ENCODE assay signal across 12 cellular contexts in the genomic region with DNA sequence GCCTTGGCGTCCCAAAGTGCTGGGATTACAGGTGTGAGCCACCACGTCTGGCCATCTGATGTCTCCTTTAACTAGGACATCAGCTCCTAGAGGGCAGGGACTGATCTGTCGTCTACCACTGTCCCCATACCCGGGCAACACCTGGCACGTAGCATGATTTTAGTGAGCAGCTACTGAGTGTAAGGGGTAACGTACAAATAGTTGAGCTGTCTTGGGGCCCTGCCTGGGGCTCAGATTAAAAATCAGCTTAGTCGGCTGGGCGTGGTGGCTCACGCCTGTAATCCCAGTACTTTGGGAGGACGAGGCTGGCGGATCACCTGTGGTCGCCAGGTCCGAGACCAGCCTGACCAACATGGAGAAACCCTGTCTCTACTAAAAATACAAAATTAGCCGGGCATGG. TPM values are rescaled to one million over a fixed set of nuclear protein-coding genes. Genes with fewer than 3 reads are reported as not detected.
DNase-seq lines count a peak whose midpoint lies in the region; ATAC-seq and TF ChIP-seq lines count a peak whose summit lies in the region.
"Had no signal": no experiment of that assay in that cellular context is flagged by ENCODE, and none has a peak within 500 bp of the region (broad histone marks: within the 10 kb centered on the region; RNA-seq: fewer than 3 reads in every experiment).

No MANE protein-coding gene starts in this region.

- no peaks in the 10 kb centered on the region for H3K27me3 ChIP-seq in endodermal cell (ENCODE audit: control insufficient read depth, insufficient read depth, low read length, poor library complexity, severe bottlenecking)

- no peak for DNase-seq in natural killer cell treated with Interleukin-12 subunit alpha and Interleukin-12 subunit beta and Interleukin-15 and Interleukin-18, amount 100 ng/mL, for 72 hours (ENCODE audit: low spot score)
- DNase-seq in natural killer cell: no peak
- DNase-seq in RWPE1 (ENCODE audit: low spot score): no peak
- DNase-seq in endodermal cell: no peak
- no peak for DNase-seq in left lobe of liver (ENCODE audit: low spot score)
- no peak for DNase-seq in NCI-H446 treated with DMSO at 0.1 percent for 48 hours (lab: John Stamatoyannopoulos, UW)
- DNase-seq: activated CD4-positive, CD25-positive, alpha-beta regulatory T cell; activated gamma-delta T cell; mesenchymal stem cell; NCI-H2081 treated with DMSO at 0.1 percent for 48 hours had no signal

- H3K9me3 ChIP-seq in endodermal cell (ENCODE audit: control insufficient read depth, low read length): no peaks in the 10 kb centered on the region

- no peak for TF ChIP-seq CTCF in natural killer cell (IDR thresholded peaks at IDR 0.05)
- TF ChIP-seq CTCF in RWPE1 (conservative IDR thresholded peaks at IDR 0.05; ENCODE audit: low read depth): no peak
- no peak for TF ChIP-seq CTCF in endodermal cell (conservative IDR thresholded peaks at IDR 0.05)

- peaks cover 32 to 33% of the 10 kb centered on the region in 2 donors for H3K4me1 Mint-ChIP-seq in natural killer cell treated with Interleukin-12 subunit alpha and Interleukin-12 subunit beta and Interleukin-15 and Interleukin-18, amount 100 ng/mL, for 72 hours (ENCODE audit: low read depth in 2 of 2)
- H3K4me1 Mint-ChIP-seq in natural killer cell (peaks cover 24 to 36% of the 10 kb centered on the region in 2 donors), endodermal cell (peaks cover 5% of the 10 kb centered on the region)

- peak overlapping the region; percentile 96 for H3K4me3 Mint-ChIP-seq in natural killer cell treated with Interleukin-12 subunit alpha and Interleukin-12 subunit beta and Interleukin-15 and Interleukin-18, amount 100 ng/mL, for 72 hours
- no peak overlapping the region for H3K4me3 Mint-ChIP-seq in natural killer cell
- peak overlapping the region; percentile 87 for H3K4me3 Mint-ChIP-seq in endodermal cell

- peak overlapping the region; percentile 76 for H3K27ac ChIP-seq in RWPE1
- H3K27ac ChIP-seq in endodermal cell (ENCODE audit: low read depth, low read length): no peak overlapping the region

- CTCF ChIA-PET in RWPE1 (lab: Yijun Ruan, JAX): interaction anchor here (3.7 kb wide), 1 partner anchor 20 kb away, joined by 22 read pairs; no protein-coding TSS in a partner anchor

- H3K36me3 Mint-ChIP-seq in natural killer cell treated with Interleukin-12 subunit alpha and Interleukin-12 subunit beta and Interleukin-15 and Interleukin-18, amount 100 ng/mL, for 72 hours: no peaks in the 10 kb centered on the region
- H3K36me3 Mint-ChIP-seq in natural killer cell (no peaks in the 10 kb centered on the region), endodermal cell (ENCODE audit: low read depth) (peaks cover 30% of the 10 kb centered on the region)

- no peak overlapping the region for H3K4me3 ChIP-seq in endodermal cell (ENCODE audit: low read length)

- no peak for ATAC-seq in natural killer cell treated with Interleukin-12 subunit alpha and Interleukin-12 subunit beta and Interleukin-15 and Interleukin-18, amount 100 ng/mL, for 72 hours
- ATAC-seq in natural killer cell (no peak), left lobe of liver (no peak), GM18520 (IDR thresholded peaks at IDR 0.05; ENCODE audit: unreplicated experiment) (no peak), GM21390 (IDR thresholded peaks at IDR 0.05; ENCODE audit: unreplicated experiment) (no peak)

- H3K27ac Mint-ChIP-seq in natural killer cell treated with Interleukin-12 subunit alpha and Interleukin-12 subunit beta and Interleukin-15 and Interleukin-18, amount 100 ng/mL, for 72 hours: no peak overlapping the region
- no peak overlapping the region for H3K27ac Mint-ChIP-seq in natural killer cell
- no peak overlapping the region for H3K27ac Mint-ChIP-seq in endodermal cell

- H3K9ac ChIP-seq in endodermal cell (ENCODE audit: extremely low read depth, low read length, poor library complexity, severe bottlenecking): no peak overlapping the region

- peaks cover 3% of the 10 kb centered on the region for H3K4me1 ChIP-seq in endodermal cell (ENCODE audit: control insufficient read depth, insufficient read depth, low read length)

- POLR2A ChIA-PET in RWPE1 (lab: Yijun Ruan, JAX; ENCODE audit: low non-redundant PET): no interaction called here

- WGBS in endodermal cell (ENCODE audit: insufficient coverage in 1 of 2, insufficient read length in 1 of 2), 2 experiments: 92 to 95% methylated on average over 12 to 14 of the region's 14 CpGs

- no peaks in the 10 kb centered on the region for H3K9me3 Mint-ChIP-seq in natural killer cell treated with Interleukin-12 subunit alpha and Interleukin-12 subunit beta and Interleukin-15 and Interleukin-18, amount 100 ng/mL, for 72 hours
- H3K9me3 Mint-ChIP-seq in natural killer cell (no peaks in the 10 kb centered on the region), endodermal cell (no peaks in the 10 kb centered on the region)

- intact Hi-C loops in natural killer cell (cut with micrococcal nuclease): no loop called here

- H3K36me3 ChIP-seq in endodermal cell (ENCODE audit: control insufficient read depth, insufficient read depth, low read length): peaks cover 32% of the 10 kb centered on the region

- no peaks in the 10 kb centered on the region for H3K27me3 Mint-ChIP-seq in natural killer cell treated with Interleukin-12 subunit alpha and Interleukin-12 subunit beta and Interleukin-15 and Interleukin-18, amount 100 ng/mL, for 72 hours
- H3K27me3 Mint-ChIP-seq in natural killer cell (ENCODE audit: low read depth in 2 of 2) (no peaks in the 10 kb centered on the region), endodermal cell (ENCODE audit: insufficient read depth) (no peaks in the 10 kb centered on the region)

RNA-seq across cellular contexts. Expression of a gene that starts 1.8 kb away (rescaled TPM):
- 100 to 1,000 TPM in 1 of 2 donors, 10 to 100 TPM in 1; 98.2 to 209 TPM for total RNA-seq in natural killer cell treated with Interleukin-12 subunit alpha and Interleukin-12 subunit beta and Interleukin-15 and Interleukin-18, amount 100 ng/mL, for 72 hours
- total RNA-seq in natural killer cell: 10 to 100 TPM; 23.9 to 30.9 (median 29.2) TPM
- total RNA-seq in endodermal cell: 100 to 1,000 TPM; 106 to 107 TPM
- 104 TPM for polyA plus RNA-seq in endodermal cell (2013, experiment 1 of 2)
- 91.1 TPM for polyA plus RNA-seq in endodermal cell (2013, experiment 2 of 2)
- total RNA-seq in left lobe of liver: 28.5 TPM

RNA-seq across cellular contexts. Expression of a gene that starts 11.0 kb away (rescaled TPM):
- under 1 TPM; 0.31 to 0.33 TPM for total RNA-seq in natural killer cell treated with Interleukin-12 subunit alpha and Interleukin-12 subunit beta and Interleukin-15 and Interleukin-18, amount 100 ng/mL, for 72 hours
- under 1 TPM in 2 of 3 donors, not detected in 1; 0.16 to 0.20 TPM for total RNA-seq in natural killer cell
- under 1 TPM in 1 of 2 donors, not detected in 1; 0.51 TPM for total RNA-seq in endodermal cell
- polyA plus RNA-seq in endodermal cell (2013, experiment 1 of 2): not detected
- not detected for polyA plus RNA-seq in endodermal cell (2013, experiment 2 of 2)
- 206 TPM for total RNA-seq in left lobe of liver

RNA-seq across cellular contexts. Expression of a gene that starts 41.6 kb away (rescaled TPM):
- total RNA-seq in natural killer cell treated with Interleukin-12 subunit alpha and Interleukin-12 subunit beta and Interleukin-15 and Interleukin-18, amount 100 ng/mL, for 72 hours: 100 to 1,000 TPM in 1 of 2 donors, 10 to 100 TPM in 1; 69.6 to 120 TPM
- 10 to 100 TPM; 85.2 to 97.2 (median 94.9) TPM for total RNA-seq in natural killer cell
- total RNA-seq in endodermal cell: 10 to 100 TPM; 81.4 to 89.7 TPM
- polyA plus RNA-seq in endodermal cell (2013, experiment 1 of 2): 91.4 TPM
- polyA plus RNA-seq in endodermal cell (2013, experiment 2 of 2): 83.2 TPM
- 17.2 TPM for total RNA-seq in left lobe of liver

RNA-seq across cellular contexts. Expression of a gene that starts 45.6 kb away (rescaled TPM):
- 100 to 1,000 TPM; 147 to 226 TPM for total RNA-seq in natural killer cell treated with Interleukin-12 subunit alpha and Interleukin-12 subunit beta and Interleukin-15 and Interleukin-18, amount 100 ng/mL, for 72 hours
- total RNA-seq in natural killer cell (100 to 1,000 TPM; 148 to 171 (median 161) TPM), endodermal cell (100 to 1,000 TPM; 203 to 216 TPM), left lobe of liver (59.1 TPM)
- polyA plus RNA-seq in endodermal cell (2013, experiment 1 of 2): 271 TPM
- polyA plus RNA-seq in endodermal cell (2013, experiment 2 of 2): 250 TPM

Comparison
In these comparisons a context has a peak if more than half of its experiments do, and no peak if none do; other contexts are left out.
1. RNA of a gene that starts 11.0 kb away (total RNA-seq): 206 TPM in left lobe of liver (single experiment); 0.51 TPM in endodermal cell, 0.31 to 0.33 TPM in natural killer cell treated with Interleukin-12 subunit alpha and Interleukin-12 subunit beta and Interleukin-15 and Interleukin-18, amount 100 ng/mL, for 72 hours and 0.16 to 0.20 TPM in natural killer cell; every median in the first group is over 100 times any median in the second.